In the genomic region with DNA sequence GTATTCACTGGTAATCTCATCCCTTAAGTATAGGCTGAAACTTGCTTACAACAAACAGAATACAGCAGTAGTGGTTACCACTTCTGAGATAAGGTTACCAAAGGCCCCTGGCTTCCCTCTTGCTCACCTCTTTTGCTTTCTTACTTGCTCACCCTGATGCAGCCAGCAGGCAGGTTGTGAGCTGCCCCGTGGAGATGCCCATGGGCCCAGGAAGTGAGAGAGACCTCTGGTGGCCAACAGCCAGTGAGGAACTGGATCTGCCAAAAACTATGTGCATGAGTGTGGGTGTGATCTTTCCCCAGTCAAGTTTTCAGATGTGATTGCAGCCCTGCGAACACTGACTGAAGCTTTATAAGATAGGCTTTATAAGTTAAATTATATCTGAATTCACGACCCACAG, we compare ENCODE assay signal across 8 cellular contexts. TPM values are rescaled to one million over a fixed set of nuclear protein-coding genes. Genes with fewer than 3 reads are reported as not detected.
A peak's percentile ranks its signal among the peaks of the same experiment; 100 is the strongest.
DNase-seq lines count a peak whose midpoint lies in the region; ATAC-seq, FAIRE-seq and TF ChIP-seq lines count a peak whose summit lies in the region.

No MANE protein-coding gene starts in this region.

- no peak overlapping the region for H3K4me3 Mint-ChIP-seq in osteocyte (ENCODE audit: unreplicated experiment)
- H3K4me3 Mint-ChIP-seq in effector memory CD8-positive, alpha-beta T cell = no peak overlapping the region

- H3K27ac Mint-ChIP-seq in osteocyte (ENCODE audit: unreplicated experiment) = no peak overlapping the region
- H3K27ac Mint-ChIP-seq in effector memory CD8-positive, alpha-beta T cell = no peak overlapping the region

- peak; percentile 95 for ATAC-seq in HG03432 (IDR thresholded peaks at IDR 0.05; ENCODE audit: unreplicated experiment)
- ATAC-seq in effector memory CD8-positive, alpha-beta T cell (replicated peaks) = no peak
- ATAC-seq in GM21786 (IDR thresholded peaks at IDR 0.05; ENCODE audit: unreplicated experiment) = no peak
- ATAC-seq in HG03097 (IDR thresholded peaks at IDR 0.05; ENCODE audit: low FRiP score, unreplicated experiment) = no peak

- peaks cover 34% of the 10 kb centered on the region for H3K27me3 Mint-ChIP-seq in osteocyte (ENCODE audit: unreplicated experiment)
- no peaks in the 10 kb centered on the region for H3K27me3 Mint-ChIP-seq in effector memory CD8-positive, alpha-beta T cell

- TF ChIP-seq POLR2A in GM12891 (IDR thresholded peaks at IDR 0.05; ENCODE audit: low read depth, low read length) = no peak

- no peaks in the 10 kb centered on the region for H3K36me3 Mint-ChIP-seq in osteocyte (ENCODE audit: unreplicated experiment)
- H3K36me3 Mint-ChIP-seq in effector memory CD8-positive, alpha-beta T cell (ENCODE audit: insufficient read depth) = no peaks in the 10 kb centered on the region

- FAIRE-seq in GM12891 (lab: Jason Lieb, UNC) = no peak

- peak; percentile 27 for TF ChIP-seq CTCF in osteocyte (IDR thresholded peaks at IDR 0.05)

- no peaks in the 10 kb centered on the region for H3K9me3 Mint-ChIP-seq in osteocyte (ENCODE audit: unreplicated experiment)
- no peaks in the 10 kb centered on the region for H3K9me3 Mint-ChIP-seq in effector memory CD8-positive, alpha-beta T cell

- peaks cover 7% of the 10 kb centered on the region for H3K4me1 Mint-ChIP-seq in osteocyte (ENCODE audit: unreplicated experiment)
- no peaks in the 10 kb centered on the region for H3K4me1 Mint-ChIP-seq in effector memory CD8-positive, alpha-beta T cell (ENCODE audit: low read depth in 2 of 2)

- peak; percentile 9 for DNase-seq in AG08395 (ENCODE audit: low spot score)
- DNase-seq in GM12891 (ENCODE audit: insufficient read length, low spot score) = peak; percentile 17
- DNase-seq in activated CD4-positive, alpha-beta T cell treated with anti-CD3 and anti-CD28 coated beads, Interleukin-2, amount 50 U/mL, for 48 hours = peak; percentile 7 to 9
- DNase-seq in osteocyte (ENCODE audit: extremely low spot score, unreplicated experiment) = no peak
- DNase-seq in effector memory CD8-positive, alpha-beta T cell = no peak

TF ChIP-seq in GM12891, 5 proteins besides CTCF, POLR2A, EP300 and RAD21:
- TF ChIP-seq SPI1 (IDR thresholded peaks at IDR 0.05; ENCODE audit: low read depth, low read length) (peak; percentile 30), POLR2AphosphoS5 (IDR thresholded peaks at IDR 0.05; ENCODE audit: low read depth, low read length) (no peak)

RNA-seq across cellular contexts. Expression of gene NMNAT3, which starts 48.7 kb away (rescaled TPM):
- 0.44 TPM for polyA plus RNA-seq in GM12891 (2012; ENCODE audit: low read depth, missing spikeins)
- total RNA-seq in osteocyte = 2.2 and 2.5 TPM in 2 replicates

Comparison
In these comparisons a context has a peak if more than half of its experiments do, and no peak if none do; other contexts are left out.
1. DNase-seq: peak in AG08395 (single experiment), GM12891 (single experiment) and activated CD4-positive, alpha-beta T cell treated with anti-CD3 and anti-CD28 coated beads, Interleukin-2, amount 50 U/mL, for 48 hours (2 of 2); none in osteocyte (single experiment) and effector memory CD8-positive, alpha-beta T cell (0 of 3).